In genomic region chr7:40572810-40573470, GRCh38 we compare ENCODE assay signal across 1 cellular context.
TF ChIP-seq lines count a peak whose summit lies in the region.

No MANE protein-coding gene starts in this region.

TF ChIP-seq in K562, 482 proteins besides CTCF, POLR2A, EP300 and RAD21:
- TF ChIP-seq ZNF316 (IDR thresholded peaks at IDR 0.05) (peak; percentile 89), MAFK (IDR thresholded peaks at IDR 0.05; ENCODE audit: low read length) (peak; percentile 94), PHB2 (IDR thresholded peaks at IDR 0.05; ENCODE audit: low read depth) (no peak), C11orf30 (IDR thresholded peaks at IDR 0.05; ENCODE audit: low read depth) (peak; percentile 88), WHSC1 (IDR thresholded peaks at IDR 0.05; ENCODE audit: low read length) (no peak), MAFF (IDR thresholded peaks at IDR 0.05; ENCODE audit: low read length) (peak; percentile 93), HCFC1 (IDR thresholded peaks at IDR 0.05; ENCODE audit: low read depth, low read length) (no peak), MAFG (tag; conservative IDR thresholded peaks at IDR 0.05) (peak; percentile 88)
